Comparison of ENCODE assay signal across 15 cellular contexts in the genomic region with DNA sequence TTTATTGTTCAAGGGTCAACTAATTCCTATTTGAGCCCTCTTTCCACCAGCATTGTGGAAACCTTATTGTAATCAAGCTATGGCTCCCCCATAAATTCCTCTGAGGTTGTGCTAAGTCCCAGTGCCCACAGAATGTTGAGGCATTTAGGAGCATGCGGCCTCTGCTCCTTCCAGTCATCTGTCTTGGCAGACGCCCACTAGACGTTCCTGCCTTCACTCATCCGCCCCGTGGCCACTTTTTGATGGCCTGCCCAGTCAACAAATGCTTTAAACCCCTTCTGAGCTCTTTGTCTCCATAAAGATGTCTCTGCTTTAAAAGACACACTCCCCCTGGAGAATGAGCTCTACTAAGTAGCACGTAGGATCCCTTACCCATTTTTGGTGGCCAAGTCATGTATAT.
A peak's percentile ranks its signal among the peaks of the same experiment; 100 is the strongest.
DNase-seq lines count a peak whose midpoint lies in the region; ATAC-seq and TF ChIP-seq lines count a peak whose summit lies in the region.
"Had no signal": no experiment of that assay in that cellular context is flagged by ENCODE, and none has a peak within 500 bp of the region (broad histone marks: within the 10 kb centered on the region; RNA-seq: fewer than 3 reads in every experiment).

No MANE protein-coding gene starts in this region.

- H2AFZ ChIP-seq in smooth muscle cell (ENCODE audit: low read depth) = no peak overlapping the region

- H3K4me3 Mint-ChIP-seq in nephron progenitor cell (no peak overlapping the region), type B pancreatic cell (no peak overlapping the region)
- H3K4me3 Mint-ChIP-seq: CD4-positive, CD25-positive, alpha-beta regulatory T cell had no signal

- peak overlapping the region; percentile 54 for H3K27ac ChIP-seq in smooth muscle cell (ENCODE audit: low read depth)
- H3K27ac ChIP-seq: BLaER1, HL-60 had no signal

- DNase-seq in AG09309 (ENCODE audit: low read depth) = peak; percentile 3
- DNase-seq in astrocyte of the hippocampus (ENCODE audit: low read depth, low spot score) = peak; percentile 16
- no peak for DNase-seq in nephron progenitor cell
- no peak for DNase-seq in smooth muscle cell (lab: John Stamatoyannopoulos, UW; ENCODE audit: unreplicated experiment)
- no peak for DNase-seq in type B pancreatic cell (ENCODE audit: extremely low spot score, unreplicated experiment)
- no peak for DNase-seq in SKM-1 (lab: John Stamatoyannopoulos, UW; ENCODE audit: unreplicated experiment)
- DNase-seq: 8988T; ACHN; AML-193; CD4-positive, CD25-positive, alpha-beta regulatory T cell; DMS 273 treated with DMSO at 0.1 percent for 48 hours had no signal

- H3K4me1 Mint-ChIP-seq in nephron progenitor cell = peaks cover 74% of the 10 kb centered on the region
- peaks cover 40% of the 10 kb centered on the region for H3K4me1 Mint-ChIP-seq in type B pancreatic cell (ENCODE audit: unreplicated experiment)
- H3K4me1 Mint-ChIP-seq: CD4-positive, CD25-positive, alpha-beta regulatory T cell had no signal

- H3K27me3 Mint-ChIP-seq in nephron progenitor cell (ENCODE audit: low read depth, poor library complexity) (no peaks in the 10 kb centered on the region), type B pancreatic cell (peaks cover 2% of the 10 kb centered on the region)
- H3K27me3 Mint-ChIP-seq: CD4-positive, CD25-positive, alpha-beta regulatory T cell had no signal

- no peak overlapping the region for H3K9ac ChIP-seq in smooth muscle cell (ENCODE audit: low read depth)
- H3K9ac ChIP-seq: BLaER1 had no signal

- H4K20me1 ChIP-seq in smooth muscle cell (ENCODE audit: low read depth) = no peaks in the 10 kb centered on the region
- H4K20me1 ChIP-seq: BLaER1 had no signal

- H3K4me3 ChIP-seq in AG09309 (ENCODE audit: control insufficient read depth, low read depth, low read length) = no peak overlapping the region
- H3K4me3 ChIP-seq in smooth muscle cell = no peak overlapping the region
- H3K4me3 ChIP-seq: BLaER1, HAP-1 had no signal

- H3K36me3 Mint-ChIP-seq in nephron progenitor cell (ENCODE audit: low read depth) (peaks cover 5% of the 10 kb centered on the region), type B pancreatic cell (no peaks in the 10 kb centered on the region)
- H3K36me3 Mint-ChIP-seq: CD4-positive, CD25-positive, alpha-beta regulatory T cell had no signal

- TF ChIP-seq CTCF in AG09309 (IDR thresholded peaks at IDR 0.05; ENCODE audit: control insufficient read depth, insufficient read depth, low read depth, low read length, missing control alignments) (no peak), nephron progenitor cell (IDR thresholded peaks at IDR 0.05) (no peak), smooth muscle cell (IDR thresholded peaks at IDR 0.05; ENCODE audit: borderline replicate concordance, insufficient read depth, poor library complexity, severe bottlenecking) (no peak), type B pancreatic cell (conservative IDR thresholded peaks at IDR 0.05) (no peak)

- H3K79me2 ChIP-seq in smooth muscle cell (ENCODE audit: low read depth) = no peaks in the 10 kb centered on the region

- H3K27ac Mint-ChIP-seq in nephron progenitor cell (peak overlapping the region; percentile 95), type B pancreatic cell (no peak overlapping the region)

- no peaks in the 10 kb centered on the region for H3K36me3 ChIP-seq in smooth muscle cell (ENCODE audit: low read depth)
- H3K36me3 ChIP-seq: BLaER1, HAP-1 had no signal

- WGBS in smooth muscle cell (ENCODE audit: low lambda C conversion rate) = 34% methylated on average over 6 of the region's 6 CpGs

- no peaks in the 10 kb centered on the region for H3K9me3 ChIP-seq in smooth muscle cell (replicated peaks; ENCODE audit: low read depth)
- H3K9me3 ChIP-seq: BLaER1, HAP-1 had no signal

- H3K27me3 ChIP-seq in smooth muscle cell (ENCODE audit: low read depth) = no peaks in the 10 kb centered on the region
- H3K27me3 ChIP-seq: BLaER1 had no signal

- no peak for ATAC-seq in HG03045 (IDR thresholded peaks at IDR 0.05; ENCODE audit: unreplicated experiment)

- no peak overlapping the region for H3K4me2 ChIP-seq in smooth muscle cell
- H3K4me2 ChIP-seq: BLaER1 had no signal

- H3F3A ChIP-seq in smooth muscle cell (ENCODE audit: low read depth) = no peaks in the 10 kb centered on the region

- H3K9me3 Mint-ChIP-seq in nephron progenitor cell (peaks cover 11% of the 10 kb centered on the region), type B pancreatic cell (peaks cover 8% of the 10 kb centered on the region)

- H3K4me1 ChIP-seq in smooth muscle cell (ENCODE audit: low read depth) = peaks cover 4% of the 10 kb centered on the region
- H3K4me1 ChIP-seq: BLaER1, HAP-1 had no signal

Comparison
In these comparisons a context has a peak if more than half of its experiments do, and no peak if none do; other contexts are left out.
1. DNase-seq: peak in AG09309 (single experiment) and astrocyte of the hippocampus (single experiment); none in nephron progenitor cell (single experiment), smooth muscle cell (single experiment), type B pancreatic cell (single experiment) and SKM-1 (single experiment).